14 cellular contexts compared by ENCODE assay signal in the genomic region with DNA sequence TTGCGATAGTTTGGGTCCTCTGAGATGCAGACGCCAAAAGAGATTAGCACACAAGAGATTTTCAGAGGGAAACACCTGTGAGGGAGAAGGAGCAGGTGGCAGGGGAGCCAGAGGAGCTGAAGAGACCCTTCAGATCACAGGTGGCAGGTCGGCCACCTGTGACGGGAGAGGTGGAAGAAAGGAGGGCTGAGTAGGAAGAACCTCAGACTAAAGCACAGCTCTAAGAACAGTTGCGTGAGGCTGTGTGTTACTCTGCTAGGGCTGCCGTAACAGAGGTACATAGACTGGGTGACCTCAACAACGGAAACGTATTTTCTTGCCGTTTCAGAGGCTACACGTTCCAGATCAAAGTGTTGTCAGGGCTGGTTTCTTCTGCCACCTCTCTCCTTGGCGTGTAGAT.
A peak's percentile ranks its signal among the peaks of the same experiment; 100 is the strongest.
DNase-seq lines count a peak whose midpoint lies in the region; ATAC-seq lines count a peak whose summit lies in the region.
"Had no signal": no experiment of that assay in that cellular context is flagged by ENCODE, and none has a peak within 500 bp of the region (broad histone marks: within the 10 kb centered on the region; RNA-seq: fewer than 3 reads in every experiment).

No MANE protein-coding gene starts in this region.

- H3K36me3 ChIP-seq in BLaER1 treated with 17β-estradiol and CSF1 and Interleukin-3, amounts not matched to agents 10 nM and 100 nM = no peaks in the 10 kb centered on the region

- H3K27ac ChIP-seq in BLaER1 treated with 17β-estradiol and CSF1 and Interleukin-3, amounts not matched to agents 10 nM and 100 nM = peak overlapping the region in 3 of 11 experiments; percentile 8 to 53 (median 27); a peak in 3 of 22 replicates
- H3K27ac ChIP-seq: C4-2B had no signal

- no peak for ATAC-seq in GM18858 (IDR thresholded peaks at IDR 0.05; ENCODE audit: unreplicated experiment)
- ATAC-seq: GM12878 had no signal

- H3K4me1 ChIP-seq in BLaER1 treated with 17β-estradiol and CSF1 and Interleukin-3, amounts not matched to agents 10 nM and 100 nM = peaks cover 27 to 56% (median 35%) of the 10 kb centered on the region in 10 experiments

- peak overlapping the region; percentile 14 to 84 (median 66) for H3K4me2 ChIP-seq in BLaER1 treated with 17β-estradiol and CSF1 and Interleukin-3, amounts not matched to agents 10 nM and 100 nM

- no peak overlapping the region for H3K4me3 ChIP-seq in BLaER1 treated with 17β-estradiol and CSF1 and Interleukin-3, amounts not matched to agents 10 nM and 100 nM
- H3K4me3 ChIP-seq: GM12878 had no signal

- H3K27me3 ChIP-seq in BLaER1 treated with 17β-estradiol and CSF1 and Interleukin-3, amounts not matched to agents 10 nM and 100 nM = no peaks in the 10 kb centered on the region

- H3K9ac ChIP-seq in BLaER1 treated with 17β-estradiol and CSF1 and Interleukin-3, amounts not matched to agents 10 nM and 100 nM = 0 out of 22 replicates have a peak overlapping the region, but pooled peaks of 1 of the 11 experiments have one; percentile 4

- peak; percentile 18 to 38 for DNase-seq in NCI-H524 (lab: John Stamatoyannopoulos, UW)
- DNase-seq in NCI-H524 treated with DMSO at 0.1 percent for 48 hours (lab: John Stamatoyannopoulos, UW) = no peak
- peak; percentile 30 for DNase-seq in NCI-H1105 (lab: John Stamatoyannopoulos, UW)
- peak; percentile 81 for DNase-seq in RPMI8226
- no peak for DNase-seq in nucleus accumbens (lab: John Stamatoyannopoulos, UW)
- DNase-seq: ACHN; CD4-positive, alpha-beta memory T cell; GOT3; H9; IMR-90 had no signal

- H4K20me1 ChIP-seq in BLaER1 treated with 17β-estradiol and CSF1 and Interleukin-3, amounts not matched to agents 10 nM and 100 nM = no peaks in the 10 kb centered on the region

- H3K9me3 ChIP-seq in BLaER1 treated with 17β-estradiol and CSF1 and Interleukin-3, amounts not matched to agents 10 nM and 100 nM (replicated peaks in 1 of 11) = no peaks in the 10 kb centered on the region; a peak in 1 of 22 replicates

Comparison
In these comparisons a context has a peak if more than half of its experiments do, and no peak if none do; other contexts are left out.
1. DNase-seq: peak in NCI-H524 (2 of 2), NCI-H1105 (single experiment) and RPMI8226 (single experiment); none in NCI-H524 treated with DMSO at 0.1 percent for 48 hours (single experiment) and nucleus accumbens (0 of 56).